Comparison of ENCODE assay signal across 21 cellular contexts in the genomic region with DNA sequence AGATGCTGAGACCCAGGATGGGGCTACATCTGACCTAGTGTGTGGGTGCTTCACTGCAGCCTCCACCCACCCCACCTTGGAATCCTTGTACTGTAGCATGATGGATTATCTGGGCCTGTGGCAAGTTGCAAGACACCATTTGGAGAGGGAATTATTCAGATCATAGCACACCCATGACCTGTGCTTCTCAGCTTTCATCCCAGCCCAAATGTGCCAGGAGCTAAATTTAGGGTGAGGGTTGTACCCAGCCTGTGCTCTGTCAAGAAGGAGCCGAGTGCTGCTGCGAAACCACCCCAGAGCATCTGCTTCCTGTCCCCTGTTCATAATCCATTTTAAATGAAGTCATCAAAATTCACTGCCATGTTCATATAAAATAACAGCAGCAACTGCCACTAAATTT.
"Had no signal": no experiment of that assay in that cellular context is flagged by ENCODE, and none has a peak within 500 bp of the region (broad histone marks: within the 10 kb centered on the region; RNA-seq: fewer than 3 reads in every experiment).

No MANE protein-coding gene starts in this region.

- H3K36me3 ChIP-seq: colonic mucosa, esophagus squamous epithelium, heart right ventricle, left lung, lower lobe of right lung had no signal

- H3K27me3 ChIP-seq: colonic mucosa, esophagus squamous epithelium, foreskin keratinocyte, left lung had no signal

- DNase-seq: cerebellar nuclear complex; colonic mucosa; cortex of kidney; effector CD8-positive, alpha-beta T cell; effector memory CD8-positive, alpha-beta T cell; endodermal cell; erythroblast; esophagus squamous epithelium; foreskin keratinocyte; glutamatergic neuron; head of caudate nucleus; heart right ventricle; hippocampal formation; left cardiac atrium; left lung; left ventricle myocardium superior; lower lobe of right lung; mesenchymal stem cell had no signal

- H3K27ac ChIP-seq: colonic mucosa, epithelial cell of prostate, esophagus squamous epithelium, foreskin keratinocyte, heart right ventricle, left lung, lower lobe of right lung had no signal

- H3K4me1 ChIP-seq: colonic mucosa, esophagus squamous epithelium, foreskin keratinocyte, heart right ventricle, left lung, lower lobe of right lung had no signal

- H3K9me3 ChIP-seq: colonic mucosa, esophagus squamous epithelium, heart right ventricle, left lung, lower lobe of right lung, mucosa of descending colon had no signal

- H3K4me3 ChIP-seq: colonic mucosa, esophagus squamous epithelium, heart right ventricle, left lung, lower lobe of right lung, mucosa of descending colon had no signal

- ATAC-seq: effector memory CD8-positive, alpha-beta T cell; esophagus mucosa; foreskin keratinocyte; heart right ventricle; left cardiac atrium; left lung; left ventricle myocardium superior; lower lobe of right lung; mucosa of descending colon had no signal
